In the genomic region with DNA sequence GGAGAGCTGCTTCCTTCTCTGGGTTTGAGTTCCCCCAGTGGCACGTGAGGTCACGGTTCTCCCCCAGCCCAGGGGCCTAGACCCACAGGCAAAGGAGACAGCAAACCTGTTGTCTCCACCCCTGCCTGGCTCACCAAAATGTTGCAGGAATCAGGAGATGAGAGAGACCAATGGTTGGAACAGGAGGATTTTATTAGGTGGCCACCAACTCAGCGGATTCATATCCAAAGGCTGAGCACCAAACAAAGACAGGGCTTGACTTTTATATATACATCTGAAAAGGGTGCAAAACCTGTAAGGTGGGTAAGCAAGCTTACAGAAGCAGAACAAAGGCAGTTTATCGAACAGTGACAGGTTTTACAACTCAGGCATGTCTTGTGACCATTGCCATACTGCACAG, we compare ENCODE assay signal across 26 cellular contexts. TPM values are rescaled to one million over a fixed set of nuclear protein-coding genes. Genes with fewer than 3 reads are reported as not detected.
"Had no signal": no experiment of that assay in that cellular context is flagged by ENCODE, and none has a peak within 500 bp of the region (broad histone marks: within the 10 kb centered on the region; RNA-seq: fewer than 3 reads in every experiment).

No MANE protein-coding gene starts in this region.

- H2AFZ ChIP-seq: hepatocyte had no signal

- H3K4me3 ChIP-seq: cardiac muscle cell, hepatocyte, left ventricle myocardium inferior, pancreas, psoas muscle, right atrium auricular region, thoracic aorta, upper lobe of left lung had no signal

- DNase-seq: activated B cell treated with CpG ODN at 0.5 μM for 24 hours; activated CD4-positive, alpha-beta T cell treated with anti-CD3 and anti-CD28 coated beads for 4 hours; activated CD4-positive, alpha-beta T cell treated with anti-CD3 and anti-CD28 coated beads, Interleukin-2, amount 50 U/mL, for 48 hours; activated CD8-positive, alpha-beta memory T cell treated with anti-CD3 and anti-CD28 coated beads, Interleukin-2, amount 50 U/mL, for 48 hours; activated naive CD4-positive, alpha-beta T cell treated with anti-CD3 and anti-CD28 coated beads for 36 hours; activated naive CD8-positive, alpha-beta T cell treated with anti-CD3 and anti-CD28 coated beads, Interleukin-2, amount 10 ng/mL, durations not matched to agents 7 days and 5 days; activated T-cell treated with anti-CD3 and anti-CD28 coated beads, Interleukin-2, amount 50 U/mL, for 4 hours; cortex of kidney; effector CD4-positive, alpha-beta T cell; foreskin melanocyte; kidney glomerular epithelial cell; left ventricle myocardium inferior; mammary epithelial cell; midbrain; pancreas; psoas muscle; stimulated activated CD4-positive, alpha-beta T cell treated with anti-CD3 and anti-CD28 coated beads, Interleukin-4, amount 100 ng/mL, for 24 hours; stimulated activated naive CD4-positive, alpha-beta T cell treated with Interleukin-2 at 50 U/mL for 16 hours; T1000; upper lobe of left lung had no signal

- H3K4me3 Mint-ChIP-seq: activated B cell treated with CpG ODN at 0.5 μM for 24 hours; activated naive CD4-positive, alpha-beta T cell treated with anti-CD3 and anti-CD28 coated beads for 36 hours; activated naive CD8-positive, alpha-beta T cell treated with anti-CD3 and anti-CD28 coated beads, Interleukin-2, amount 10 ng/mL, durations not matched to agents 7 days and 5 days; activated T-cell treated with anti-CD3 and anti-CD28 coated beads, Interleukin-2, amount 50 U/mL, for 4 hours; natural killer cell treated with Interleukin-12 subunit alpha and Interleukin-12 subunit beta and Interleukin-15 and Interleukin-18, amount 100 ng/mL, for 72 hours; T-helper 1 cell treated with Interleukin-12 subunit alpha and Interleukin-12 subunit beta and Interleukin-4 antibody, amounts not matched to agents 30 μg/mL and 1 μg/mL, for 36 hours had no signal

- H3K27me3 ChIP-seq: cardiac muscle cell, hepatocyte, pancreas, right atrium auricular region, upper lobe of left lung had no signal

- H3K36me3 ChIP-seq: cardiac muscle cell, pancreas, right atrium auricular region, thoracic aorta, upper lobe of left lung had no signal

- H3K4me1 Mint-ChIP-seq: activated B cell treated with CpG ODN at 0.5 μM for 24 hours; activated naive CD8-positive, alpha-beta T cell treated with anti-CD3 and anti-CD28 coated beads, Interleukin-2, amount 10 ng/mL, durations not matched to agents 7 days and 5 days had no signal

- H3K27me3 Mint-ChIP-seq: activated naive CD8-positive, alpha-beta T cell treated with anti-CD3 and anti-CD28 coated beads, Interleukin-2, amount 10 ng/mL, durations not matched to agents 7 days and 5 days had no signal

- H3K4me1 ChIP-seq: left ventricle myocardium inferior, pancreas, psoas muscle, right atrium auricular region, upper lobe of left lung had no signal

- H3K79me2 ChIP-seq: hepatocyte had no signal

- H3K27ac ChIP-seq: cardiac muscle cell, hepatocyte, left ventricle myocardium inferior, pancreas, psoas muscle, right atrium auricular region, thoracic aorta, upper lobe of left lung had no signal

- H3K4me2 ChIP-seq: hepatocyte had no signal

- ATAC-seq: activated T-cell treated with anti-CD3 and anti-CD28 coated beads, Interleukin-2, amount 50 U/mL, for 4 hours; natural killer cell treated with Interleukin-12 subunit alpha and Interleukin-12 subunit beta and Interleukin-15 and Interleukin-18, amount 100 ng/mL, for 72 hours; pancreas; psoas muscle had no signal

- H3K27ac Mint-ChIP-seq: activated B cell treated with CpG ODN at 0.5 μM for 24 hours; activated naive CD4-positive, alpha-beta T cell treated with anti-CD3 and anti-CD28 coated beads for 36 hours; activated naive CD8-positive, alpha-beta T cell treated with anti-CD3 and anti-CD28 coated beads, Interleukin-2, amount 10 ng/mL, durations not matched to agents 7 days and 5 days; natural killer cell treated with Interleukin-12 subunit alpha and Interleukin-12 subunit beta and Interleukin-15 and Interleukin-18, amount 100 ng/mL, for 72 hours; T-helper 1 cell treated with Interleukin-12 subunit alpha and Interleukin-12 subunit beta and Interleukin-4 antibody, amounts not matched to agents 30 μg/mL and 1 μg/mL, for 36 hours had no signal

- H3K9me3 ChIP-seq: pancreas had no signal

RNA-seq across cellular contexts. Expression of gene ADAM21, which starts 9.2 kb away (rescaled TPM):
- total RNA-seq: activated naive CD8-positive, alpha-beta T cell treated with anti-CD3 and anti-CD28 coated beads, Interleukin-2, amount 10 ng/mL, durations not matched to agents 7 days and 5 days; cardiac muscle cell had no signal
